Comparison of ENCODE assay signal across 32 cellular contexts in genomic region chr22:44646668-44647067, GRCh38.
"Had no signal": no experiment of that assay in that cellular context is flagged by ENCODE, and none has a peak within 500 bp of the region (broad histone marks: within the 10 kb centered on the region; RNA-seq: fewer than 3 reads in every experiment).

No MANE protein-coding gene starts in this region.

- H3K4me3 ChIP-seq: lower lobe of right lung, neural progenitor cell, right atrium auricular region, stomach, thyroid gland, upper lobe of right lung had no signal

- H3K4me2 ChIP-seq: neural progenitor cell had no signal

- H3K27ac ChIP-seq: brain microvascular endothelial cell, lower lobe of right lung, neural progenitor cell, parathyroid adenoma, right atrium auricular region, stomach, thyroid gland, upper lobe of right lung had no signal

- H3K9ac ChIP-seq: neural progenitor cell, parathyroid adenoma had no signal

- H3K79me2 ChIP-seq: parathyroid adenoma had no signal

- H3K36me3 ChIP-seq: brain microvascular endothelial cell, lower lobe of right lung, neural progenitor cell, right atrium auricular region, stomach, thyroid gland, upper lobe of right lung had no signal

- H3K27me3 ChIP-seq: right atrium auricular region, thyroid gland, upper lobe of right lung had no signal

- ATAC-seq: activated T-cell treated with anti-CD3 and anti-CD28 coated beads, Interleukin-2, amount 50 U/mL, for 4 hours; activated T-helper 17 cell treated with anti-CD3 and anti-CD28 coated beads, Interleukin-2, amount 50 U/mL, for 72 hours; effector memory CD8-positive, alpha-beta T cell; left lobe of liver; lower lobe of right lung; naive thymus-derived CD8-positive, alpha-beta T cell; stimulated activated naive B cell treated with anti-CD40 and anti-IgM and Interleukin-4, amounts not matched to agents 10 μg/mL and 1 μg/mL and 100 μg/mL, for 72 hours; T-helper 17 cell; upper lobe of right lung had no signal

- DNase-seq: activated CD4-positive, alpha-beta memory T cell treated with anti-CD3 and anti-CD28 coated beads, Interleukin-2, amount 10 ng/mL, durations not matched to agents 7 days and 5 days; activated CD4-positive, alpha-beta T cell treated with anti-CD3 and anti-CD28 coated beads for 1 hour; activated CD4-positive, alpha-beta T cell treated with anti-CD3 and anti-CD28 coated beads, Interleukin-2, amount 10 ng/mL, durations not matched to agents 7 days and 5 days; activated gamma-delta T cell treated with Interleukin-2 at 50 U/mL for 16 hours; activated naive CD4-positive, alpha-beta T cell treated with anti-CD3 and anti-CD28 coated beads, Interleukin-2, amount 50 U/mL, for 16 hours; activated T-cell treated with anti-CD3 and anti-CD28 coated beads, Interleukin-2, amount 50 U/mL, for 4 hours; amniotic stem cell; brain microvascular endothelial cell; caudate nucleus; cortex of kidney; effector memory CD8-positive, alpha-beta T cell; foreskin fibroblast; hippocampal formation; immature natural killer cell; kidney glomerular epithelial cell; mesenchymal stem cell; naive thymus-derived CD8-positive, alpha-beta T cell; occipital lobe; stimulated activated CD4-positive, alpha-beta T cell treated with anti-CD3 and anti-CD28 coated beads, Interleukin-15, amount 100 ng/mL, for 24 hours; stimulated activated CD4-positive, alpha-beta T cell treated with anti-CD3 and anti-CD28 coated beads, Interleukin-2, amount 100 ng/mL, for 24 hours; stimulated activated naive B cell treated with anti-CD40 and anti-IgM and Interleukin-4, amounts not matched to agents 10 μg/mL and 1 μg/mL and 100 μg/mL, for 72 hours; stomach; T-helper 17 cell; T1000; thyroid gland had no signal

- H2AFZ ChIP-seq: neural progenitor cell, parathyroid adenoma had no signal

- H3K4me1 ChIP-seq: lower lobe of right lung, neural progenitor cell, parathyroid adenoma, right atrium auricular region had no signal

- H3K9me3 ChIP-seq: lower lobe of right lung, right atrium auricular region, thyroid gland, upper lobe of right lung had no signal
